ENCODE assay signal across 1 cellular context in the genomic region with DNA sequence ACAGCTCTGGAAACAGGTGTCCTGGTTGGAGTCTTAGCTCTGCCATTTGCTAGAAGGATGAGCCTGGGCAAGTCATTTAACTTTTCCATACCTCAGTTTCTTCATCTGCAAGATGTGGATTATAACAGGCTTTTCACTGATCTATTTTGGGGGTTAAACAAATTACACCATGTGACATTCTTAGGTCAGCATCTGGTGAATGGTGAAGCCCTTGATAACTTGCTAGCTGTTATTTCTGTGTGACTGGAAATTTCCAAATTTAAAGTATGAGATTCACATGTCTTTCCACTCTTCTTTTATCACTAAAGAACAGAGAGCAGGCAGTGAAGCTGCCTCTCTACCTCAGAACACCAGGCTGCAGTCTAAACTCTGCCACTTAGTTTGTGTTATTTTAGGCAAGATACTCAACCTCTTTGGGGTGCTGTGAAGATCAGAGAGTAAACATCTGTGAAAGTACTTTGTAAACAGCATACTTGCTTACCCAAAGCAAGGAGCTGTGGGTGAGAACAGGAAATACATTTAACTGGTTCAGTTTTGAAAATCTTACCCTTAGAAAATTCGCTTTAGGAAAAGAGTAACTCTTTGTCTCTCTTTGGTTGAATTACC.
TF ChIP-seq lines count a peak whose summit lies in the region.

No MANE protein-coding gene starts in this region.

TF ChIP-seq in WTC11, 78 proteins besides CTCF, POLR2A, EP300 and RAD21 (continued from another document):
- TF ChIP-seq, protein P1, sequence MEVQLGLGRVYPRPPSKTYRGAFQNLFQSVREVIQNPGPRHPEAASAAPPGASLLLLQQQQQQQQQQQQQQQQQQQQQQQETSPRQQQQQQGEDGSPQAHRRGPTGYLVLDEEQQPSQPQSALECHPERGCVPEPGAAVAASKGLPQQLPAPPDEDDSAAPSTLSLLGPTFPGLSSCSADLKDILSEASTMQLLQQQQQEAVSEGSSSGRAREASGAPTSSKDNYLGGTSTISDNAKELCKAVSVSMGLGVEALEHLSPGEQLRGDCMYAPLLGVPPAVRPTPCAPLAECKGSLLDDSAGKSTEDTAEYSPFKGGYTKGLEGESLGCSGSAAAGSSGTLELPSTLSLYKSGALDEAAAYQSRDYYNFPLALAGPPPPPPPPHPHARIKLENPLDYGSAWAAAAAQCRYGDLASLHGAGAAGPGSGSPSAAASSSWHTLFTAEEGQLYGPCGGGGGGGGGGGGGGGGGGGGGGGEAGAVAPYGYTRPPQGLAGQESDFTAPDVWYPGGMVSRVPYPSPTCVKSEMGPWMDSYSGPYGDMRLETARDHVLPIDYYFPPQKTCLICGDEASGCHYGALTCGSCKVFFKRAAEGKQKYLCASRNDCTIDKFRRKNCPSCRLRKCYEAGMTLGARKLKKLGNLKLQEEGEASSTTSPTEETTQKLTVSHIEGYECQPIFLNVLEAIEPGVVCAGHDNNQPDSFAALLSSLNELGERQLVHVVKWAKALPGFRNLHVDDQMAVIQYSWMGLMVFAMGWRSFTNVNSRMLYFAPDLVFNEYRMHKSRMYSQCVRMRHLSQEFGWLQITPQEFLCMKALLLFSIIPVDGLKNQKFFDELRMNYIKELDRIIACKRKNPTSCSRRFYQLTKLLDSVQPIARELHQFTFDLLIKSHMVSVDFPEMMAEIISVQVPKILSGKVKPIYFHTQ (CRISPR knock-in tag; IDR thresholded peaks at IDR 0.05) = no peak
- TF ChIP-seq, protein P2, sequence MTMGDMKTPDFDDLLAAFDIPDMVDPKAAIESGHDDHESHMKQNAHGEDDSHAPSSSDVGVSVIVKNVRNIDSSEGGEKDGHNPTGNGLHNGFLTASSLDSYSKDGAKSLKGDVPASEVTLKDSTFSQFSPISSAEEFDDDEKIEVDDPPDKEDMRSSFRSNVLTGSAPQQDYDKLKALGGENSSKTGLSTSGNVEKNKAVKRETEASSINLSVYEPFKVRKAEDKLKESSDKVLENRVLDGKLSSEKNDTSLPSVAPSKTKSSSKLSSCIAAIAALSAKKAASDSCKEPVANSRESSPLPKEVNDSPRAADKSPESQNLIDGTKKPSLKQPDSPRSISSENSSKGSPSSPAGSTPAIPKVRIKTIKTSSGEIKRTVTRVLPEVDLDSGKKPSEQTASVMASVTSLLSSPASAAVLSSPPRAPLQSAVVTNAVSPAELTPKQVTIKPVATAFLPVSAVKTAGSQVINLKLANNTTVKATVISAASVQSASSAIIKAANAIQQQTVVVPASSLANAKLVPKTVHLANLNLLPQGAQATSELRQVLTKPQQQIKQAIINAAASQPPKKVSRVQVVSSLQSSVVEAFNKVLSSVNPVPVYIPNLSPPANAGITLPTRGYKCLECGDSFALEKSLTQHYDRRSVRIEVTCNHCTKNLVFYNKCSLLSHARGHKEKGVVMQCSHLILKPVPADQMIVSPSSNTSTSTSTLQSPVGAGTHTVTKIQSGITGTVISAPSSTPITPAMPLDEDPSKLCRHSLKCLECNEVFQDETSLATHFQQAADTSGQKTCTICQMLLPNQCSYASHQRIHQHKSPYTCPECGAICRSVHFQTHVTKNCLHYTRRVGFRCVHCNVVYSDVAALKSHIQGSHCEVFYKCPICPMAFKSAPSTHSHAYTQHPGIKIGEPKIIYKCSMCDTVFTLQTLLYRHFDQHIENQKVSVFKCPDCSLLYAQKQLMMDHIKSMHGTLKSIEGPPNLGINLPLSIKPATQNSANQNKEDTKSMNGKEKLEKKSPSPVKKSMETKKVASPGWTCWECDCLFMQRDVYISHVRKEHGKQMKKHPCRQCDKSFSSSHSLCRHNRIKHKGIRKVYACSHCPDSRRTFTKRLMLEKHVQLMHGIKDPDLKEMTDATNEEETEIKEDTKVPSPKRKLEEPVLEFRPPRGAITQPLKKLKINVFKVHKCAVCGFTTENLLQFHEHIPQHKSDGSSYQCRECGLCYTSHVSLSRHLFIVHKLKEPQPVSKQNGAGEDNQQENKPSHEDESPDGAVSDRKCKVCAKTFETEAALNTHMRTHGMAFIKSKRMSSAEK (CRISPR knock-in tag; IDR thresholded peaks at IDR 0.05; ENCODE audit: borderline replicate concordance) = no peak
- TF ChIP-seq SP1 (CRISPR knock-in tag; conservative IDR thresholded peaks at IDR 0.05) = no peak
- TF ChIP-seq CBFB (CRISPR knock-in tag; IDR thresholded peaks at IDR 0.05; ENCODE audit: low read depth) = no peak
- TF ChIP-seq, protein P3, sequence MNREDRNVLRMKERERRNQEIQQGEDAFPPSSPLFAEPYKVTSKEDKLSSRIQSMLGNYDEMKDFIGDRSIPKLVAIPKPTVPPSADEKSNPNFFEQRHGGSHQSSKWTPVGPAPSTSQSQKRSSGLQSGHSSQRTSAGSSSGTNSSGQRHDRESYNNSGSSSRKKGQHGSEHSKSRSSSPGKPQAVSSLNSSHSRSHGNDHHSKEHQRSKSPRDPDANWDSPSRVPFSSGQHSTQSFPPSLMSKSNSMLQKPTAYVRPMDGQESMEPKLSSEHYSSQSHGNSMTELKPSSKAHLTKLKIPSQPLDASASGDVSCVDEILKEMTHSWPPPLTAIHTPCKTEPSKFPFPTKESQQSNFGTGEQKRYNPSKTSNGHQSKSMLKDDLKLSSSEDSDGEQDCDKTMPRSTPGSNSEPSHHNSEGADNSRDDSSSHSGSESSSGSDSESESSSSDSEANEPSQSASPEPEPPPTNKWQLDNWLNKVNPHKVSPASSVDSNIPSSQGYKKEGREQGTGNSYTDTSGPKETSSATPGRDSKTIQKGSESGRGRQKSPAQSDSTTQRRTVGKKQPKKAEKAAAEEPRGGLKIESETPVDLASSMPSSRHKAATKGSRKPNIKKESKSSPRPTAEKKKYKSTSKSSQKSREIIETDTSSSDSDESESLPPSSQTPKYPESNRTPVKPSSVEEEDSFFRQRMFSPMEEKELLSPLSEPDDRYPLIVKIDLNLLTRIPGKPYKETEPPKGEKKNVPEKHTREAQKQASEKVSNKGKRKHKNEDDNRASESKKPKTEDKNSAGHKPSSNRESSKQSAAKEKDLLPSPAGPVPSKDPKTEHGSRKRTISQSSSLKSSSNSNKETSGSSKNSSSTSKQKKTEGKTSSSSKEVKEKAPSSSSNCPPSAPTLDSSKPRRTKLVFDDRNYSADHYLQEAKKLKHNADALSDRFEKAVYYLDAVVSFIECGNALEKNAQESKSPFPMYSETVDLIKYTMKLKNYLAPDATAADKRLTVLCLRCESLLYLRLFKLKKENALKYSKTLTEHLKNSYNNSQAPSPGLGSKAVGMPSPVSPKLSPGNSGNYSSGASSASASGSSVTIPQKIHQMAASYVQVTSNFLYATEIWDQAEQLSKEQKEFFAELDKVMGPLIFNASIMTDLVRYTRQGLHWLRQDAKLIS (CRISPR knock-in tag; IDR thresholded peaks at IDR 0.05; ENCODE audit: borderline replicate concordance) = no peak
TF ChIP-seq in WTC11: peak in this region for 0.
